25 cellular contexts compared by ENCODE assay signal in the genomic region with DNA sequence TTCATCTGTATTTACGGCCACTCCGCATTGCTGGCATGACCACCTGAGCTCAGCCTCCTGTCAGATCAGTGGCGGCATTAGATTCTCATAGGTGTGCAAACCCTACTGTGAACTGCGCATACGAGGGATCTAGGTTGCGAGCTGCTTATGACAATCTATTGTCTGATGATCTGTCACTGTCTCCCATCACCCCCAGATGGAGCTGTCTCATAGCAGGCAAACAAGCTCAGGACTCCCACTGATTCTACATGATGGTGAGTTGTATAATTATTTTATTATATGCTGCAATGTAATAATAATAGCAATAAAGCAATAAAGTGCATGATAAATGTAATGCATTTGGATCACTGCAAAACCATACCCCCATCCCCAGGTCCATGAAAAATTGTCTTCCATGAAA.
DNase-seq lines count a peak whose midpoint lies in the region; TF ChIP-seq lines count a peak whose summit lies in the region.
"Had no signal": no experiment of that assay in that cellular context is flagged by ENCODE, and none has a peak within 500 bp of the region (broad histone marks: within the 10 kb centered on the region; RNA-seq: fewer than 3 reads in every experiment).

No MANE protein-coding gene starts in this region.

- no peak overlapping the region for H3K9ac ChIP-seq in endodermal cell (ENCODE audit: extremely low read depth, low read length, poor library complexity, severe bottlenecking)

- no peaks in the 10 kb centered on the region for H3K36me3 ChIP-seq in endodermal cell (ENCODE audit: control insufficient read depth, insufficient read depth, low read length)
- H3K36me3 ChIP-seq: neutrophil, sigmoid colon, upper lobe of right lung had no signal

- H3K27ac Mint-ChIP-seq in endodermal cell: no peak overlapping the region
- H3K27ac Mint-ChIP-seq: CD8-positive, alpha-beta T cell; stimulated activated naive CD8-positive, alpha-beta T cell treated with anti-CD3 and anti-CD28 coated beads, Interleukin-15, amount 100 ng/mL, for 72 hours; T-cell had no signal

- peak; percentile 47 for TF ChIP-seq CTCF in endodermal cell (conservative IDR thresholded peaks at IDR 0.05)

- 95 to 96% methylated on average over 5 to 6 of the region's 6 CpGs for WGBS in endodermal cell (ENCODE audit: insufficient coverage in 1 of 2, insufficient read length in 1 of 2), 2 experiments

- H3K27me3 Mint-ChIP-seq in endodermal cell (ENCODE audit: insufficient read depth): no peaks in the 10 kb centered on the region
- H3K27me3 Mint-ChIP-seq: central memory CD8-positive, alpha-beta T cell; stimulated activated naive CD8-positive, alpha-beta T cell treated with anti-CD3 and anti-CD28 coated beads, Interleukin-15, amount 100 ng/mL, for 72 hours; T-cell had no signal

- H3K27ac ChIP-seq in endodermal cell (ENCODE audit: low read depth, low read length): no peak overlapping the region
- H3K27ac ChIP-seq: neutrophil, sigmoid colon, upper lobe of right lung had no signal

- no peaks in the 10 kb centered on the region for H3K36me3 Mint-ChIP-seq in endodermal cell (ENCODE audit: low read depth)
- H3K36me3 Mint-ChIP-seq: CD8-positive, alpha-beta T cell; T-cell had no signal

- H3K9me3 Mint-ChIP-seq in endodermal cell: no peaks in the 10 kb centered on the region

- peaks cover 23% of the 10 kb centered on the region for H3K4me1 Mint-ChIP-seq in endodermal cell
- H3K4me1 Mint-ChIP-seq: central memory CD8-positive, alpha-beta T cell; stimulated activated naive CD8-positive, alpha-beta T cell treated with anti-CD3 and anti-CD28 coated beads, Interleukin-15, amount 100 ng/mL, for 72 hours; T-cell had no signal

- DNase-seq in NCI-H748 (lab: John Stamatoyannopoulos, UW; ENCODE audit: unreplicated experiment): peak; percentile 16
- no peak for DNase-seq in NCI-H748 treated with DMSO at 0.1 percent for 48 hours (lab: John Stamatoyannopoulos, UW)
- DNase-seq in M059J (ENCODE audit: low read depth): peak; percentile 36
- no peak for DNase-seq in endodermal cell
- DNase-seq in pons (ENCODE audit: low spot score): peak; percentile 25
- DNase-seq in NCI-H510A treated with DMSO at 0.1 percent for 48 hours (lab: John Stamatoyannopoulos, UW): no peak
- DNase-seq in NCI-H345 (lab: John Stamatoyannopoulos, UW): no peak
- DNase-seq in activated CD4-positive, alpha-beta T cell treated with anti-CD3 and anti-CD28 coated beads for 4 hours: no peak
- DNase-seq: ACHN; CD8-positive, alpha-beta T cell; effector CD8-positive, alpha-beta T cell; EL; H7; IMR-90; left cardiac atrium; MV-4-11; NCI-H2081 treated with DMSO at 0.1 percent for 48 hours; NK-92 treated with Interleukin-12 subunit alpha and Interleukin-12 subunit beta, amount 100 ng/mL, for 24 hours; sigmoid colon; stimulated activated CD4-positive, alpha-beta T cell treated with anti-CD3 and anti-CD28 coated beads, Interleukin-1b, Interleukin-23, amount 100 ng/mL, for 48 hours; stimulated activated naive CD8-positive, alpha-beta T cell treated with anti-CD3 and anti-CD28 coated beads, Interleukin-15, amount 100 ng/mL, for 72 hours; T-cell; upper lobe of right lung had no signal

- H3K4me3 ChIP-seq in endodermal cell (ENCODE audit: low read length): no peak overlapping the region
- H3K4me3 ChIP-seq: sigmoid colon, upper lobe of right lung had no signal

- H3K27me3 ChIP-seq in endodermal cell (ENCODE audit: control insufficient read depth, insufficient read depth, low read length, poor library complexity, severe bottlenecking): no peaks in the 10 kb centered on the region
- H3K27me3 ChIP-seq: neutrophil, sigmoid colon, upper lobe of right lung had no signal

- H3K4me3 Mint-ChIP-seq in endodermal cell: no peak overlapping the region
- H3K4me3 Mint-ChIP-seq: CD8-positive, alpha-beta T cell; central memory CD8-positive, alpha-beta T cell; stimulated activated naive CD8-positive, alpha-beta T cell treated with anti-CD3 and anti-CD28 coated beads, Interleukin-15, amount 100 ng/mL, for 72 hours; T-cell had no signal

- no peaks in the 10 kb centered on the region for H3K9me3 ChIP-seq in endodermal cell (ENCODE audit: control insufficient read depth, low read length)
- H3K9me3 ChIP-seq: neutrophil, upper lobe of right lung had no signal

- H3K4me1 ChIP-seq in endodermal cell (ENCODE audit: control insufficient read depth, insufficient read depth, low read length): peaks cover 11% of the 10 kb centered on the region
- H3K4me1 ChIP-seq: sigmoid colon, upper lobe of right lung had no signal

Comparison
In these comparisons a context has a peak if more than half of its experiments do, and no peak if none do; other contexts are left out.
1. DNase-seq: peak in NCI-H748 (single experiment), M059J (single experiment) and pons (single experiment); none in NCI-H748 treated with DMSO at 0.1 percent for 48 hours (single experiment), endodermal cell (single experiment), NCI-H510A treated with DMSO at 0.1 percent for 48 hours (single experiment), NCI-H345 (single experiment) and activated CD4-positive, alpha-beta T cell treated with anti-CD3 and anti-CD28 coated beads for 4 hours (0 of 2).